ENCODE assay signal across 9 cellular contexts in genomic region chr2:179991344-179991743, GRCh38.
DNase-seq lines count a peak whose midpoint lies in the region; ATAC-seq and TF ChIP-seq lines count a peak whose summit lies in the region.
"Had no signal": no experiment of that assay in that cellular context is flagged by ENCODE, and none has a peak within 500 bp of the region (broad histone marks: within the 10 kb centered on the region; RNA-seq: fewer than 3 reads in every experiment).

No MANE protein-coding gene starts in this region.

- H3K27ac Mint-ChIP-seq in activated naive CD4-positive, alpha-beta T cell treated with anti-CD3 and anti-CD28 coated beads, Interleukin-2, amount 50 U/mL, for 24 hours = peak overlapping the region; percentile 80

- ATAC-seq in HG03097 (IDR thresholded peaks at IDR 0.05; ENCODE audit: low FRiP score, unreplicated experiment) (no peak), GM21526 (IDR thresholded peaks at IDR 0.05; ENCODE audit: low FRiP score, unreplicated experiment) (no peak)

- peaks cover 56% of the 10 kb centered on the region for H3K4me1 Mint-ChIP-seq in activated naive CD4-positive, alpha-beta T cell treated with anti-CD3 and anti-CD28 coated beads, Interleukin-2, amount 50 U/mL, for 24 hours

- peaks cover 30% of the 10 kb centered on the region for H3K36me3 ChIP-seq in neutrophil

- peaks cover 0 to 14% of the 10 kb centered on the region in 2 experiments for H3K4me1 ChIP-seq in neutrophil (ENCODE audit: control insufficient read depth in 1 of 2, insufficient read depth in 1 of 2, low read depth in 1 of 2, low read length in 1 of 2)

- no peak for DNase-seq in activated naive CD4-positive, alpha-beta T cell treated with anti-CD3 and anti-CD28 coated beads, Interleukin-2, amount 50 U/mL, for 16 hours
- DNase-seq in HFF-Myc (ENCODE audit: extremely low read depth, low read depth) (no peak), SKM-1 (lab: John Stamatoyannopoulos, UW; ENCODE audit: unreplicated experiment) (peak; percentile 54), NCI-H446 (lab: John Stamatoyannopoulos, UW) (no peak)
- DNase-seq: NCI-H345 had no signal

- no peaks in the 10 kb centered on the region for H3K9me3 Mint-ChIP-seq in activated naive CD4-positive, alpha-beta T cell treated with anti-CD3 and anti-CD28 coated beads, Interleukin-2, amount 50 U/mL, for 24 hours

- H3K27me3 ChIP-seq in neutrophil = no peaks in the 10 kb centered on the region

- peaks cover 19% of the 10 kb centered on the region for H3K36me3 Mint-ChIP-seq in activated naive CD4-positive, alpha-beta T cell treated with anti-CD3 and anti-CD28 coated beads, Interleukin-2, amount 50 U/mL, for 24 hours

- no peaks in the 10 kb centered on the region for H3K27me3 Mint-ChIP-seq in activated naive CD4-positive, alpha-beta T cell treated with anti-CD3 and anti-CD28 coated beads, Interleukin-2, amount 50 U/mL, for 24 hours

- no peak overlapping the region for H3K4me3 ChIP-seq in HFF-Myc (replicated peaks; ENCODE audit: low read depth, low read length)
- H3K4me3 ChIP-seq in neutrophil (ENCODE audit: low read depth in 1 of 2, low read length in 1 of 2) = no peak overlapping the region

- no peaks in the 10 kb centered on the region for H3K9me3 ChIP-seq in neutrophil

- H3K27ac ChIP-seq in neutrophil = peak overlapping the region; percentile 16

- no peak overlapping the region for H3K4me3 Mint-ChIP-seq in activated naive CD4-positive, alpha-beta T cell treated with anti-CD3 and anti-CD28 coated beads, Interleukin-2, amount 50 U/mL, for 24 hours

- TF ChIP-seq CTCF in HFF-Myc (IDR thresholded peaks at IDR 0.05; ENCODE audit: low read depth, low read length, missing control alignments) (peak; percentile 28), neutrophil (IDR thresholded peaks at IDR 0.05) (no peak)
